9 cellular contexts compared by ENCODE assay signal in the genomic region with DNA sequence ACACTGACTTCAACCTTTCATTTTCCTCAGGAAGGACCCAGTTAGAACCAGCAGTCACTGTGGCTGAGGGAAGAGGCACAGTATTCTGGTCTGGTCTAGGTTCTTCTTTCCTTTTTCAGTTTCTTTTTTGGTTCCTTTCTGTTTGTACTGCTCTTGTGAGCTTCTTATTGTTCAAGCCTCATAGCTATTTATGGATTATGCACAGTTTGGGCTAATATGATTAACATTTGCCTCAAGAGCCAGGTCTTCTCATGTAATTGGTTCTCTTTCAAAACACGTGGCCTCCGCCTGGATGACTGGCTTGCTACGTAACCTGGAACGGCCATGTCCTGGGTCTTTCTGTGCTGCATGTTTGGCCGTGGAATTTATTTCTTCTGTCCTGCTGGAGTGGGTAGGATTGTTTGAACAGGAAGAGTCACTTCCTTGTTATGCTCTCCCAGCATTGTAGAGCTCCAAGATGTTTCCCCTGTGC. TPM values are rescaled to one million over a fixed set of nuclear protein-coding genes. Genes with fewer than 3 reads are reported as not detected.
DNase-seq lines count a peak whose midpoint lies in the region; ATAC-seq, FAIRE-seq and TF ChIP-seq lines count a peak whose summit lies in the region.
"Had no signal": no experiment of that assay in that cellular context is flagged by ENCODE, and none has a peak within 500 bp of the region (broad histone marks: within the 10 kb centered on the region; RNA-seq: fewer than 3 reads in every experiment).

No MANE protein-coding gene starts in this region.

- peak; percentile 95 for ATAC-seq in HG02973 (IDR thresholded peaks at IDR 0.05; ENCODE audit: unreplicated experiment)
- ATAC-seq in SK-N-SH treated with all-trans-retinoic acid at 6 μM for 48 hours = peak; percentile 93
- ATAC-seq in activated CD8-positive, alpha-beta memory T cell treated with anti-CD3 and anti-CD28 coated beads, Interleukin-2, amount 10 ng/mL, durations not matched to agents 7 days and 5 days = no peak
- no peak for ATAC-seq in T-helper 17 cell

- peak overlapping the region; percentile 44 for H2AFZ ChIP-seq in keratinocyte (ENCODE audit: control insufficient read depth, low read length)

- no peaks in the 10 kb centered on the region for H3K9me3 Mint-ChIP-seq in activated CD8-positive, alpha-beta memory T cell treated with anti-CD3 and anti-CD28 coated beads, Interleukin-2, amount 10 ng/mL, durations not matched to agents 7 days and 5 days (ENCODE audit: low read depth)

- H4K20me1 ChIP-seq in keratinocyte (ENCODE audit: control insufficient read depth, extremely low read depth, insufficient read depth, low read length) = no peaks in the 10 kb centered on the region

- DNase-seq in NCI-H82 (lab: John Stamatoyannopoulos, UW) = peak; percentile 18
- no peak for DNase-seq in NCI-H82 treated with DMSO at 0.1 percent for 48 hours (lab: John Stamatoyannopoulos, UW; ENCODE audit: unreplicated experiment)
- DNase-seq in keratinocyte (ENCODE audit: low read depth, low spot score) = no peak
- peak; percentile 18 to 47 for DNase-seq in tibial nerve (ENCODE audit: low spot score in 2 of 2)
- DNase-seq in activated CD8-positive, alpha-beta memory T cell treated with anti-CD3 and anti-CD28 coated beads, Interleukin-2, amount 10 ng/mL, durations not matched to agents 7 days and 5 days = no peak
- no peak for DNase-seq in T-helper 17 cell

- H3K27ac Mint-ChIP-seq in activated CD8-positive, alpha-beta memory T cell treated with anti-CD3 and anti-CD28 coated beads, Interleukin-2, amount 10 ng/mL, durations not matched to agents 7 days and 5 days = no peak overlapping the region
- H3K27ac Mint-ChIP-seq in T-helper 17 cell = no peak overlapping the region

- no peaks in the 10 kb centered on the region for H3K79me2 ChIP-seq in keratinocyte (ENCODE audit: control insufficient read depth, insufficient read depth, low read length)

- no peaks in the 10 kb centered on the region for H3K4me1 Mint-ChIP-seq in activated CD8-positive, alpha-beta memory T cell treated with anti-CD3 and anti-CD28 coated beads, Interleukin-2, amount 10 ng/mL, durations not matched to agents 7 days and 5 days
- H3K4me1 Mint-ChIP-seq in T-helper 17 cell = no peaks in the 10 kb centered on the region

- no peak for FAIRE-seq in keratinocyte (lab: Jason Lieb, UNC)

- CTCF ChIA-PET in activated CD8-positive, alpha-beta memory T cell treated with anti-CD3 and anti-CD28 coated beads, Interleukin-2, amount 10 ng/mL, durations not matched to agents 7 days and 5 days (lab: Charles Lee) = no interaction called here

- H3K9me1 ChIP-seq in keratinocyte (ENCODE audit: control insufficient read depth, extremely low read depth, insufficient read depth, low read length) = no peaks in the 10 kb centered on the region

- no peak overlapping the region for H3K9ac ChIP-seq in keratinocyte (ENCODE audit: control insufficient read depth, extremely low read depth, insufficient read depth, low read length)

- H3K27ac ChIP-seq in keratinocyte (ENCODE audit: control insufficient read depth, insufficient read depth, low read length) = no peak overlapping the region
- peak overlapping the region; percentile 43 to 81 (median 67) for H3K27ac ChIP-seq in tibial nerve
- H3K27ac ChIP-seq: C4-2B had no signal

- no peak overlapping the region for H3K4me3 Mint-ChIP-seq in activated CD8-positive, alpha-beta memory T cell treated with anti-CD3 and anti-CD28 coated beads, Interleukin-2, amount 10 ng/mL, durations not matched to agents 7 days and 5 days
- no peak overlapping the region for H3K4me3 Mint-ChIP-seq in T-helper 17 cell

- no peaks in the 10 kb centered on the region for H3K36me3 Mint-ChIP-seq in activated CD8-positive, alpha-beta memory T cell treated with anti-CD3 and anti-CD28 coated beads, Interleukin-2, amount 10 ng/mL, durations not matched to agents 7 days and 5 days
- no peaks in the 10 kb centered on the region for H3K36me3 Mint-ChIP-seq in T-helper 17 cell (ENCODE audit: low read depth)

- no peaks in the 10 kb centered on the region for H3K27me3 Mint-ChIP-seq in activated CD8-positive, alpha-beta memory T cell treated with anti-CD3 and anti-CD28 coated beads, Interleukin-2, amount 10 ng/mL, durations not matched to agents 7 days and 5 days
- H3K27me3 Mint-ChIP-seq in T-helper 17 cell = no peaks in the 10 kb centered on the region

- H3K4me3 ChIP-seq in keratinocyte (ENCODE audit: control insufficient read depth in 2 of 3, extremely low read depth in 1 of 3, insufficient read depth in 2 of 3, low read depth in 1 of 3, low read length in 3 of 3) (no peak overlapping the region), tibial nerve (peak overlapping the region; percentile 2 to 39 (median 8))

- TF ChIP-seq POLR2A in tibial nerve (IDR thresholded peaks at IDR 0.05) = no peak

- 14 to 16% methylated on average over 5 of the region's 5 CpGs for WGBS in tibial nerve, 2 donors

- no peak overlapping the region for H3K4me2 ChIP-seq in keratinocyte (ENCODE audit: control insufficient read depth, extremely low read depth, insufficient read depth, low read depth, low read length)

- TF ChIP-seq EP300 in tibial nerve (IDR thresholded peaks at IDR 0.05) = peak in 1 of 2 donors; percentile 53

- no peaks in the 10 kb centered on the region for H3K36me3 ChIP-seq in keratinocyte (ENCODE audit: control insufficient read depth in 2 of 2, extremely low read depth in 1 of 2, insufficient read depth in 2 of 2, low read length in 2 of 2)
- no peaks in the 10 kb centered on the region for H3K36me3 ChIP-seq in tibial nerve

- H3K9me3 ChIP-seq in keratinocyte (ENCODE audit: control insufficient read depth, low read depth, low read length) (no peaks in the 10 kb centered on the region), tibial nerve (no peaks in the 10 kb centered on the region), T-helper 17 cell (ENCODE audit: control insufficient read depth, low read length, poor library complexity, severe bottlenecking) (no peaks in the 10 kb centered on the region)

- H3K4me1 ChIP-seq in keratinocyte (ENCODE audit: control insufficient read depth, extremely low read depth, insufficient read depth, low read length) = no peaks in the 10 kb centered on the region
- peaks cover 0 to 67% (median 13%) of the 10 kb centered on the region in 4 donors for H3K4me1 ChIP-seq in tibial nerve

- H3K27me3 ChIP-seq in keratinocyte (ENCODE audit: control insufficient read depth, extremely low read depth, insufficient read depth, low read length) (no peaks in the 10 kb centered on the region), tibial nerve (no peaks in the 10 kb centered on the region)

- dilution Hi-C loops in keratinocyte (cut with MboI; ENCODE audit: extremely low pct_ligation_motif_present, low sequenced_read_pairs) = no loop called here

- TF ChIP-seq CTCF in keratinocyte (optimal IDR thresholded peaks at IDR 0.05 in 1 of 3, IDR thresholded peaks at IDR 0.05 in 1 of 3, conservative IDR thresholded peaks at IDR 0.05 in 1 of 3; ENCODE audit: extremely low read depth in 1 of 3, insufficient read depth in 2 of 3, low read length in 3 of 3) = no peak
- TF ChIP-seq CTCF in tibial nerve (IDR thresholded peaks at IDR 0.05) = no peak

TF ChIP-seq in SK-N-SH treated with all-trans-retinoic acid at 6 μM for 48 hours, 23 proteins besides CTCF, POLR2A, EP300 and RAD21:
- TF ChIP-seq ZC3H10 (CRISPR knock-in tag; IDR thresholded peaks at IDR 0.05) (no peak), ZFP3 (CRISPR knock-in tag; IDR thresholded peaks at IDR 0.05) (0 out of 2 replicates have a peak, but pooled peaks have one; percentile 67)
- TF ChIP-seq, protein P1, sequence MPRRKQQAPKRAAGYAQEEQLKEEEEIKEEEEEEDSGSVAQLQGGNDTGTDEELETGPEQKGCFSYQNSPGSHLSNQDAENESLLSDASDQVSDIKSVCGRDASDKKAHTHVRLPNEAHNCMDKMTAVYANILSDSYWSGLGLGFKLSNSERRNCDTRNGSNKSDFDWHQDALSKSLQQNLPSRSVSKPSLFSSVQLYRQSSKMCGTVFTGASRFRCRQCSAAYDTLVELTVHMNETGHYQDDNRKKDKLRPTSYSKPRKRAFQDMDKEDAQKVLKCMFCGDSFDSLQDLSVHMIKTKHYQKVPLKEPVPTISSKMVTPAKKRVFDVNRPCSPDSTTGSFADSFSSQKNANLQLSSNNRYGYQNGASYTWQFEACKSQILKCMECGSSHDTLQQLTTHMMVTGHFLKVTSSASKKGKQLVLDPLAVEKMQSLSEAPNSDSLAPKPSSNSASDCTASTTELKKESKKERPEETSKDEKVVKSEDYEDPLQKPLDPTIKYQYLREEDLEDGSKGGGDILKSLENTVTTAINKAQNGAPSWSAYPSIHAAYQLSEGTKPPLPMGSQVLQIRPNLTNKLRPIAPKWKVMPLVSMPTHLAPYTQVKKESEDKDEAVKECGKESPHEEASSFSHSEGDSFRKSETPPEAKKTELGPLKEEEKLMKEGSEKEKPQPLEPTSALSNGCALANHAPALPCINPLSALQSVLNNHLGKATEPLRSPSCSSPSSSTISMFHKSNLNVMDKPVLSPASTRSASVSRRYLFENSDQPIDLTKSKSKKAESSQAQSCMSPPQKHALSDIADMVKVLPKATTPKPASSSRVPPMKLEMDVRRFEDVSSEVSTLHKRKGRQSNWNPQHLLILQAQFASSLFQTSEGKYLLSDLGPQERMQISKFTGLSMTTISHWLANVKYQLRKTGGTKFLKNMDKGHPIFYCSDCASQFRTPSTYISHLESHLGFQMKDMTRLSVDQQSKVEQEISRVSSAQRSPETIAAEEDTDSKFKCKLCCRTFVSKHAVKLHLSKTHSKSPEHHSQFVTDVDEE (CRISPR knock-in tag; IDR thresholded peaks at IDR 0.05) = 0 out of 2 replicates have a peak, but pooled peaks have one; percentile 15

RNA-seq across cellular contexts. Expression of a gene that starts 43.3 kb away (rescaled TPM):
- 2.3 to 4.2 TPM (median 2.5 TPM) in 3 replicates for polyA plus RNA-seq in keratinocyte
- 0.49 TPM for polyA plus RNA-seq in keratinocyte (2011; ENCODE audit: low read depth)
- 1.6 and 2.1 TPM in 2 replicates for polyA plus RNA-seq in keratinocyte (2011; cell fraction: cytosol; rRNA removed)
- polyA plus RNA-seq in keratinocyte (2011; cell fraction: nucleus; rRNA removed) = 4.8 and 5.7 TPM in 2 replicates
- 0.89 and 2.8 TPM in 2 replicates for polyA plus RNA-seq in keratinocyte (2012; ENCODE audit: low replicate concordance)
- 17.0 to 24.8 TPM (median 18.5 TPM) in 3 replicates for polyA minus RNA-seq in keratinocyte
- polyA minus RNA-seq in keratinocyte (2011; cell fraction: cytosol; rRNA and poly(A)+ RNA removed) = 5.2 TPM
- polyA minus RNA-seq in keratinocyte (2011; cell fraction: nucleus; rRNA and poly(A)+ RNA removed) = 10.3 and 21.1 TPM in 2 replicates
- total RNA-seq in tibial nerve (100 to 1,000 TPM; 157 to 175 (median 161) TPM), T-helper 17 cell (1 to 10 TPM in 1 of 2 donors, under 1 TPM in 1; 0.37 to 1.7 TPM)
- total RNA-seq in activated CD8-positive, alpha-beta memory T cell treated with anti-CD3 and anti-CD28 coated beads, Interleukin-2, amount 10 ng/mL, durations not matched to agents 7 days and 5 days = 1 to 10 TPM in 1 of 2 experiments, under 1 TPM in 1; 0.15 to 3.0 TPM

Comparison
In these comparisons a context has a peak if more than half of its experiments do, and no peak if none do; other contexts are left out.
1. DNase-seq: peak in NCI-H82 (single experiment) and tibial nerve (2 of 2); none in NCI-H82 treated with DMSO at 0.1 percent for 48 hours (single experiment), keratinocyte (single experiment), activated CD8-positive, alpha-beta memory T cell treated with anti-CD3 and anti-CD28 coated beads, Interleukin-2, amount 10 ng/mL, durations not matched to agents 7 days and 5 days (single experiment) and T-helper 17 cell (0 of 3).
2. ATAC-seq: peak in HG02973 (single experiment) and SK-N-SH treated with all-trans-retinoic acid at 6 μM for 48 hours (single experiment); none in activated CD8-positive, alpha-beta memory T cell treated with anti-CD3 and anti-CD28 coated beads, Interleukin-2, amount 10 ng/mL, durations not matched to agents 7 days and 5 days (single experiment) and T-helper 17 cell (single experiment).
3. H3K4me3 ChIP-seq: peak in tibial nerve (4 of 4); none in keratinocyte (0 of 3).
4. RNA of a gene that starts 43.3 kb away (total RNA-seq): 157 to 175 TPM in tibial nerve; 0.15 to 3.0 TPM in activated CD8-positive, alpha-beta memory T cell treated with anti-CD3 and anti-CD28 coated beads, Interleukin-2, amount 10 ng/mL, durations not matched to agents 7 days and 5 days and 0.37 to 1.7 TPM in T-helper 17 cell; every median in the first group is over 10 times any median in the second.